ENCODE assay signal across 1 cellular context in genomic region chr19:35569281-35569781, GRCh38.
TF ChIP-seq lines count a peak whose summit lies in the region.

No MANE protein-coding gene starts in this region.

TF ChIP-seq in HepG2, 621 proteins besides CTCF, POLR2A, EP300 and RAD21 (continued from another document and continues in another):
- TF ChIP-seq ZBTB42 (CRISPR knock-in tag; IDR thresholded peaks at IDR 0.05) (no peak), CEBPG (CRISPR knock-in tag; IDR thresholded peaks at IDR 0.05) (peak; percentile 26), ZNF253 (CRISPR knock-in tag; IDR thresholded peaks at IDR 0.05; ENCODE audit: borderline replicate concordance) (no peak), ISL2 (CRISPR knock-in tag; IDR thresholded peaks at IDR 0.05) (peak; percentile 90), RFXAP (CRISPR knock-in tag; IDR thresholded peaks at IDR 0.05; ENCODE audit: borderline replicate concordance) (peak; percentile 47; the same call in 1 of the 2 replicates), ZNF773 (CRISPR knock-in tag; IDR thresholded peaks at IDR 0.05; ENCODE audit: borderline replicate concordance) (no peak), ZFX (CRISPR knock-in tag; IDR thresholded peaks at IDR 0.05; ENCODE audit: low read depth) (peak; percentile 28; the same call in 1 of the 2 replicates), ASH2L (IDR thresholded peaks at IDR 0.05; ENCODE audit: insufficient read length, low read depth, low read length) (no peak), MLX (CRISPR knock-in tag; IDR thresholded peaks at IDR 0.05) (peak; percentile 58; the same call in 1 of the 2 replicates), ZNF33B (CRISPR knock-in tag; IDR thresholded peaks at IDR 0.05) (0 out of 2 replicates have a peak, but pooled peaks have one; percentile 63), ZNF598 (CRISPR knock-in tag; IDR thresholded peaks at IDR 0.05; ENCODE audit: borderline replicate concordance) (no peak), TAF1 (CRISPR knock-in tag; IDR thresholded peaks at IDR 0.05) (no peak), DMTF1 (CRISPR knock-in tag; IDR thresholded peaks at IDR 0.05) (no peak), REPIN1 (CRISPR knock-in tag; IDR thresholded peaks at IDR 0.05; ENCODE audit: borderline replicate concordance, low read depth) (peak; percentile 89; the same call in 1 of the 2 replicates), RBM39 (IDR thresholded peaks at IDR 0.05; ENCODE audit: low read depth, low read length, poor library complexity, severe bottlenecking) (no peak), TBX3 (IDR thresholded peaks at IDR 0.05; ENCODE audit: borderline replicate concordance) (no peak), NCOA2 (CRISPR knock-in tag; IDR thresholded peaks at IDR 0.05) (peak; percentile 97), ZNF512B (CRISPR knock-in tag; IDR thresholded peaks at IDR 0.05; ENCODE audit: borderline replicate concordance) (0 out of 2 replicates have a peak, but pooled peaks have one; percentile 48), ZFYVE20 (CRISPR knock-in tag; IDR thresholded peaks at IDR 0.05; ENCODE audit: borderline replicate concordance, low read depth) (no peak), ZNF629 (CRISPR knock-in tag; conservative IDR thresholded peaks at IDR 0.05) (peak; percentile 37; the same call in 1 of the 2 replicates), ZNF335 (CRISPR knock-in tag; IDR thresholded peaks at IDR 0.05) (no peak), ZNF619 (CRISPR knock-in tag; IDR thresholded peaks at IDR 0.05) (no peak), NCOA5 (CRISPR knock-in tag; IDR thresholded peaks at IDR 0.05) (no peak), ZNF644 (CRISPR knock-in tag; IDR thresholded peaks at IDR 0.05; ENCODE audit: low read depth) (peak; percentile 32; the same call in 1 of the 2 replicates), ZKSCAN8 (CRISPR knock-in tag; IDR thresholded peaks at IDR 0.05; ENCODE audit: borderline replicate concordance) (0 out of 2 replicates have a peak, but pooled peaks have one; percentile 43), ARID3A (IDR thresholded peaks at IDR 0.05; ENCODE audit: low read depth, low read length) (no peak), RFX1 (IDR thresholded peaks at IDR 0.05) (no peak), HIVEP1 (CRISPR knock-in tag; IDR thresholded peaks at IDR 0.05) (no peak), ZBTB2 (CRISPR knock-in tag; IDR thresholded peaks at IDR 0.05; ENCODE audit: low read depth) (no peak), PPARG (CRISPR knock-in tag; conservative IDR thresholded peaks at IDR 0.05) (no peak), FOXP4 (CRISPR knock-in tag; IDR thresholded peaks at IDR 0.05) (peak; percentile 82), ARNT (IDR thresholded peaks at IDR 0.05) (no peak), SOX6 (IDR thresholded peaks at IDR 0.05) (no peak), SOX6 (CRISPR knock-in tag; IDR thresholded peaks at IDR 0.05) (peak; percentile 97)
- TF ChIP-seq, protein P1, sequence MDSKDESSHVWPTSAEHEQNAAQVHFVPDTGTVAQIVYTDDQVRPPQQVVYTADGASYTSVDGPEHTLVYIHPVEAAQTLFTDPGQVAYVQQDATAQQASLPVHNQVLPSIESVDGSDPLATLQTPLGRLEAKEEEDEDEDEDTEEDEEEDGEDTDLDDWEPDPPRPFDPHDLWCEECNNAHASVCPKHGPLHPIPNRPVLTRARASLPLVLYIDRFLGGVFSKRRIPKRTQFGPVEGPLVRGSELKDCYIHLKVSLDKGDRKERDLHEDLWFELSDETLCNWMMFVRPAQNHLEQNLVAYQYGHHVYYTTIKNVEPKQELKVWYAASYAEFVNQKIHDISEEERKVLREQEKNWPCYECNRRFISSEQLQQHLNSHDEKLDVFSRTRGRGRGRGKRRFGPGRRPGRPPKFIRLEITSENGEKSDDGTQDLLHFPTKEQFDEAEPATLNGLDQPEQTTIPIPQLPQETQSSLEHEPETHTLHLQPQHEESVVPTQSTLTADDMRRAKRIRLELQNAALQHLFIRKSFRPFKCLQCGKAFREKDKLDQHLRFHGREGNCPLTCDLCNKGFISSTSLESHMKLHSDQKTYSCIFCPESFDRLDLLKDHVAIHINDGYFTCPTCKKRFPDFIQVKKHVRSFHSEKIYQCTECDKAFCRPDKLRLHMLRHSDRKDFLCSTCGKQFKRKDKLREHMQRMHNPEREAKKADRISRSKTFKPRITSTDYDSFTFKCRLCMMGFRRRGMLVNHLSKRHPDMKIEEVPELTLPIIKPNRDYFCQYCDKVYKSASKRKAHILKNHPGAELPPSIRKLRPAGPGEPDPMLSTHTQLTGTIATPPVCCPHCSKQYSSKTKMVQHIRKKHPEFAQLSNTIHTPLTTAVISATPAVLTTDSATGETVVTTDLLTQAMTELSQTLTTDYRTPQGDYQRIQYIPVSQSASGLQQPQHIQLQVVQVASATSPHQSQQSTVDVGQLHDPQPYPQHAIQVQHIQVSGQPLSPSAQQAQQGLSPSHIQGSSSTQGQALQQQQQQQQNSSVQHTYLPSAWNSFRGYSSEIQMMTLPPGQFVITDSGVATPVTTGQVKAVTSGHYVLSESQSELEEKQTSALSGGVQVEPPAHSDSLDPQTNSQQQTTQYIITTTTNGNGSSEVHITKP (CRISPR knock-in tag; IDR thresholded peaks at IDR 0.05; ENCODE audit: low read depth), result no peak
- TF ChIP-seq, protein P2, sequence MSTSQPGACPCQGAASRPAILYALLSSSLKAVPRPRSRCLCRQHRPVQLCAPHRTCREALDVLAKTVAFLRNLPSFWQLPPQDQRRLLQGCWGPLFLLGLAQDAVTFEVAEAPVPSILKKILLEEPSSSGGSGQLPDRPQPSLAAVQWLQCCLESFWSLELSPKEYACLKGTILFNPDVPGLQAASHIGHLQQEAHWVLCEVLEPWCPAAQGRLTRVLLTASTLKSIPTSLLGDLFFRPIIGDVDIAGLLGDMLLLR (CRISPR knock-in tag; IDR thresholded peaks at IDR 0.05), result no peak
- TF ChIP-seq, protein P3, sequence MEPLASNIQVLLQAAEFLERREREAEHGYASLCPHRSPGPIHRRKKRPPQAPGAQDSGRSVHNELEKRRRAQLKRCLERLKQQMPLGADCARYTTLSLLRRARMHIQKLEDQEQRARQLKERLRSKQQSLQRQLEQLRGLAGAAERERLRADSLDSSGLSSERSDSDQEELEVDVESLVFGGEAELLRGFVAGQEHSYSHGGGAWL (CRISPR knock-in tag; IDR thresholded peaks at IDR 0.05), result no peak
- TF ChIP-seq, protein P4, sequence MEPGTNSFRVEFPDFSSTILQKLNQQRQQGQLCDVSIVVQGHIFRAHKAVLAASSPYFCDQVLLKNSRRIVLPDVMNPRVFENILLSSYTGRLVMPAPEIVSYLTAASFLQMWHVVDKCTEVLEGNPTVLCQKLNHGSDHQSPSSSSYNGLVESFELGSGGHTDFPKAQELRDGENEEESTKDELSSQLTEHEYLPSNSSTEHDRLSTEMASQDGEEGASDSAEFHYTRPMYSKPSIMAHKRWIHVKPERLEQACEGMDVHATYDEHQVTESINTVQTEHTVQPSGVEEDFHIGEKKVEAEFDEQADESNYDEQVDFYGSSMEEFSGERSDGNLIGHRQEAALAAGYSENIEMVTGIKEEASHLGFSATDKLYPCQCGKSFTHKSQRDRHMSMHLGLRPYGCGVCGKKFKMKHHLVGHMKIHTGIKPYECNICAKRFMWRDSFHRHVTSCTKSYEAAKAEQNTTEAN (CRISPR knock-in tag; conservative IDR thresholded peaks at IDR 0.05), result no peak
- TF ChIP-seq, protein P5, sequence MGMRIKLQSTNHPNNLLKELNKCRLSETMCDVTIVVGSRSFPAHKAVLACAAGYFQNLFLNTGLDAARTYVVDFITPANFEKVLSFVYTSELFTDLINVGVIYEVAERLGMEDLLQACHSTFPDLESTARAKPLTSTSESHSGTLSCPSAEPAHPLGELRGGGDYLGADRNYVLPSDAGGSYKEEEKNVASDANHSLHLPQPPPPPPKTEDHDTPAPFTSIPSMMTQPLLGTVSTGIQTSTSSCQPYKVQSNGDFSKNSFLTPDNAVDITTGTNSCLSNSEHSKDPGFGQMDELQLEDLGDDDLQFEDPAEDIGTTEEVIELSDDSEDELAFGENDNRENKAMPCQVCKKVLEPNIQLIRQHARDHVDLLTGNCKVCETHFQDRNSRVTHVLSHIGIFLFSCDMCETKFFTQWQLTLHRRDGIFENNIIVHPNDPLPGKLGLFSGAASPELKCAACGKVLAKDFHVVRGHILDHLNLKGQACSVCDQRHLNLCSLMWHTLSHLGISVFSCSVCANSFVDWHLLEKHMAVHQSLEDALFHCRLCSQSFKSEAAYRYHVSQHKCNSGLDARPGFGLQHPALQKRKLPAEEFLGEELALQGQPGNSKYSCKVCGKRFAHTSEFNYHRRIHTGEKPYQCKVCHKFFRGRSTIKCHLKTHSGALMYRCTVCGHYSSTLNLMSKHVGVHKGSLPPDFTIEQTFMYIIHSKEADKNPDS (CRISPR knock-in tag; IDR thresholded peaks at IDR 0.05), result peak; percentile 29; the same call in 1 of the 2 replicates
- TF ChIP-seq, protein P6, sequence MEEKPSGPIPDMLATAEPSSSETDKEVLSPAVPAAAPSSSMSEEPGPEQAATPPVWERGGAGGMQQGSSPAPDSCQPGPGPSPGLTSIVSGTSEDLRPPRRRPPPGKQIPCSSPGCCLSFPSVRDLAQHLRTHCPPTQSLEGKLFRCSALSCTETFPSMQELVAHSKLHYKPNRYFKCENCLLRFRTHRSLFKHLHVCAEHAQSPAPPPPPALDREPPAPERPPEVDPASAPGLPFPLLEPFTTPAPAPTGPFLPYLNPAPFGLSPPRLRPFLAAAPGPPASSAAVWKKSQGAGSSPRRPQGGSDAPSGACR (CRISPR knock-in tag; IDR thresholded peaks at IDR 0.05), result no peak
